In the genomic region with DNA sequence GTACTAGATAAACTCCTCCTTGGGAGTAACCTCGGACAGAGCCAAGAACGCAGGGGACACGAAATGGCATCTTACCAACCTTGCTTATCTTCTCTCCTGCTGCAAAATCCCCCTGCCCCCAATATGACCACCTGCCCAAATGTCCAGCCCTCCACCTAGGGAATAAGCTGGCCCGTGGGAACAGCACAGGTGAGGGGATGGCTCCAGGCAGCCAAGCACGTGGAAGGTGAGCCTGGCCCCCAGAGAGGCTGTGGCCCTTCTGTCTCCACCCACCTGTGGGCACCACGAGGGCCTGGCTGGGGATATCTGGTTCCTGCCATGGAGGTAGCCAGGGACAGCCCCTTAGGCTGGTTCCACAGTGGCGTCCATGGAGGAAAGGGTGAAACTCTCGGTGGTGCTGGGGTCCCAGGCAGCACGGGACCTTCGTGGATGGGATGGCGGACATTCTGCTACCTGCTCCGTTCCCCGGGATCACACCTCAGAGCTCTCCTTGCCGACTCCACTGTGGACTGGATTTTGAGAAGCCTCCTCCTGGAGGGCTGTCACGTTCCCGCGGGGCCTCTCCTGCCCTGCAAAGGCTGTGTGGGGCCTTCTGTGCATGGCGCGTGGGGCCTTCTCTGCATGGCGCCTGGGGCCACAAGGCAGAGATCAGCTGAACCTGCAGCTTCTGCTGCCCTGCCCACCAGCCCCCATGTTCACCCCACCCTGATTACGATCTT, we compare ENCODE assay signal across 16 cellular contexts.
"Had no signal": no experiment of that assay in that cellular context is flagged by ENCODE, and none has a peak within 500 bp of the region (broad histone marks: within the 10 kb centered on the region; RNA-seq: fewer than 3 reads in every experiment).

No MANE protein-coding gene starts in this region.

- FAIRE-seq: endothelial cell of umbilical vein had no signal

- ATAC-seq: activated CD8-positive, alpha-beta T cell treated with anti-CD3 and anti-CD28 coated beads for 36 hours; natural killer cell had no signal

- H3K36me3 ChIP-seq: ascending aorta, breast epithelium, esophagus squamous epithelium, right atrium auricular region, tibial nerve, vagina had no signal

- H3K9me3 ChIP-seq: ascending aorta, breast epithelium, esophagus squamous epithelium, right atrium auricular region, tibial nerve, vagina had no signal

- H3K27ac ChIP-seq: ascending aorta, breast epithelium, esophagus squamous epithelium, right atrium auricular region, tibial nerve, vagina had no signal

- DNase-seq: activated B cell treated with CpG ODN at 0.5 μM for 24 hours; activated CD4-positive, alpha-beta T cell treated with anti-CD3 and anti-CD28 coated beads for 4 hours; activated CD8-positive, alpha-beta T cell treated with anti-CD3 and anti-CD28 coated beads for 36 hours; activated naive CD4-positive, alpha-beta T cell treated with Interleukin-2 at 50 U/mL for 16 hours; activated T-cell treated with anti-CD3 and anti-CD28 coated beads, Interleukin-2, amount 50 U/mL, for 1 hour; cerebellar nuclear complex; effector CD8-positive, alpha-beta T cell; esophagus squamous epithelium; natural killer cell; nucleus accumbens had no signal

- H3K4me1 ChIP-seq: breast epithelium had no signal

- H3K4me3 ChIP-seq: ascending aorta, breast epithelium, esophagus squamous epithelium, right atrium auricular region, tibial nerve, vagina had no signal

- H3K27me3 ChIP-seq: ascending aorta, right atrium auricular region, vagina had no signal
